Comparison of ENCODE assay signal across 1 cellular context in the genomic region with DNA sequence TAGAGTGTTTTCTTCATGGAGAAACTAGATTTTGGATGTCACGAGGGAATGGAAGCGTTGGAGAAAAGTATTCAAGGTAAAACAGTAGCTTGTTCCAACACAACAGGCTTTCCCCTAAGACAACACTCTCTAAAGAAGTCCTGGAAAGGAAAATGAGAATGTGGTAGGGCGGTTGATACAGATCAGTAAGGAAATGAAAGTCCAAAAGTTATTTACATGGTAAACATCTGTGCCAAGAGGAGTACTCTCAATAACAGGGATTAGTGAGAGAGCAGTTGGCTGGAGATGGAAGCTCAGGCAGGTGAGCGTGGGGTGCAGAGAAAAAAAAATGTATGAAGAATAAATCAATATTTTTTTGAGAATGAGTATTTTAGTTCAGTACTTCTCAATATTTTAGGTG.
TF ChIP-seq lines count a peak whose summit lies in the region.

No MANE protein-coding gene starts in this region.

TF ChIP-seq in IMR-90, 13 proteins besides CTCF, POLR2A, EP300 and RAD21:
- TF ChIP-seq, protein P1, sequence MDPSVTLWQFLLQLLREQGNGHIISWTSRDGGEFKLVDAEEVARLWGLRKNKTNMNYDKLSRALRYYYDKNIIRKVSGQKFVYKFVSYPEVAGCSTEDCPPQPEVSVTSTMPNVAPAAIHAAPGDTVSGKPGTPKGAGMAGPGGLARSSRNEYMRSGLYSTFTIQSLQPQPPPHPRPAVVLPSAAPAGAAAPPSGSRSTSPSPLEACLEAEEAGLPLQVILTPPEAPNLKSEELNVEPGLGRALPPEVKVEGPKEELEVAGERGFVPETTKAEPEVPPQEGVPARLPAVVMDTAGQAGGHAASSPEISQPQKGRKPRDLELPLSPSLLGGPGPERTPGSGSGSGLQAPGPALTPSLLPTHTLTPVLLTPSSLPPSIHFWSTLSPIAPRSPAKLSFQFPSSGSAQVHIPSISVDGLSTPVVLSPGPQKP (IDR thresholded peaks at IDR 0.05; ENCODE audit: borderline replicate concordance, low read depth, low read length): no peak
- TF ChIP-seq, protein P2, sequence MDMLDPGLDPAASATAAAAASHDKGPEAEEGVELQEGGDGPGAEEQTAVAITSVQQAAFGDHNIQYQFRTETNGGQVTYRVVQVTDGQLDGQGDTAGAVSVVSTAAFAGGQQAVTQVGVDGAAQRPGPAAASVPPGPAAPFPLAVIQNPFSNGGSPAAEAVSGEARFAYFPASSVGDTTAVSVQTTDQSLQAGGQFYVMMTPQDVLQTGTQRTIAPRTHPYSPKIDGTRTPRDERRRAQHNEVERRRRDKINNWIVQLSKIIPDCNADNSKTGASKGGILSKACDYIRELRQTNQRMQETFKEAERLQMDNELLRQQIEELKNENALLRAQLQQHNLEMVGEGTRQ (IDR thresholded peaks at IDR 0.05; ENCODE audit: low read depth, low read length): no peak
- TF ChIP-seq CHD1 (IDR thresholded peaks at IDR 0.05; ENCODE audit: low read depth, low read length) (no peak), MXI1 (IDR thresholded peaks at IDR 0.05; ENCODE audit: borderline replicate concordance, low read depth, low read length) (no peak), MAFK (IDR thresholded peaks at IDR 0.05; ENCODE audit: low read depth, low read length) (no peak), SMC3 (IDR thresholded peaks at IDR 0.05; ENCODE audit: low read depth, low read length) (no peak), NFE2L2 (IDR thresholded peaks at IDR 0.05; ENCODE audit: low read depth, low read length) (no peak)
